Comparison of ENCODE assay signal across 1 cellular context in the genomic region with DNA sequence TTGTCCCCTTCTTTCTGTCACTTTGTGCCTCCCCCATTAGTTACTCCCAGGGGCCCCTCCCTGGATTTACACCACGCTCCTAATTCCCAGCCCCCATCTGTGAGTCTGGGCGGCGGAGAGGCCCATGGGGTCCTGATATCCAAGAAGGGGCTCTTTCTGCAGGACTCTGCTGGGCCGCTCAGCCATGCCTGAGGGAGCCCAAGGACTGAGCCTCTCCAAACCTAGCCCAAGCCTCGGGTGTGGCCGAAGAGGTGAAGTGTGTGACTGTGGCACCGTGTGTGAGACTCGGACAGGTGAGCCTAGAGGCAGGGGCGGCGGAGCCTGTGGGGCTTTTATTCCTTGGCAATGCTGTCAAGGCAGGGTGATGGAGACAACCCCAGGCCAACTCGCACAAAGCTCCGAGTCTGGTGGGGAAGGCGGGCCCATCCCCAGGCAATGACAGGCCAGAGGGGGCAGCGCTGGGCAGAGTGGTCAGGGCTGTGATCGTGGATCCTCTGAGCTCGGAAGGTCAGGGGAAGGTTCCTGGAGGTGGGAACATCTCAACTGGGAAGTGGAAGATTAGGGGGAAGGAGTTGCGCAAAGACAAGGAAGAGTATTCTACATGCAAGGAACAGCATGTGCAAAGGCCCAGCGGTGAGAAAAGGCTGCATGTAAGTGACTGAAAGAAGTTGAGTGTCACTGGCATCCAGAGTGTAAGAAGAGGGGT.
TF ChIP-seq lines count a peak whose summit lies in the region.

No MANE protein-coding gene starts in this region.

TF ChIP-seq in GM23338, 12 proteins besides CTCF, POLR2A, EP300 and RAD21:
- TF ChIP-seq NANOG (IDR thresholded peaks at IDR 0.05; ENCODE audit: borderline replicate concordance): no peak
TF ChIP-seq in GM23338: peak in this region for 0.
